Comparison of ENCODE assay signal across 8 cellular contexts in genomic region chr11:47766363-47767227, GRCh38. TPM values are rescaled to one million over a fixed set of nuclear protein-coding genes. Genes with fewer than 3 reads are reported as not detected.
DNase-seq lines count a peak whose midpoint lies in the region; ATAC-seq and TF ChIP-seq lines count a peak whose summit lies in the region.

No MANE protein-coding gene starts in this region.

- in situ Hi-C loops in G401 (cut with HindIII; ENCODE audit: low sequenced_read_pairs) (no loop called here), gastrocnemius medialis (cut with MboI; ENCODE audit: low sequenced_read_pairs in 4 of 4) (loop anchor here in 1 of 4 donors (25.0 kb wide), 1 partner anchor 129 kb away; the partner anchor contains the start of gene MTCH2)

- H3K36me3 ChIP-seq in iPS DF 6.9 (ENCODE audit: control insufficient read depth, insufficient read depth, low read length): peaks cover 10% of the 10 kb centered on the region; the same call in 1 of the 2 replicates
- peaks cover 0 to 31% of the 10 kb centered on the region in 2 donors for H3K36me3 ChIP-seq in gastrocnemius medialis

- H3K27me3 ChIP-seq in iPS DF 6.9 (ENCODE audit: control insufficient read depth, insufficient read depth, low read length) (no peaks in the 10 kb centered on the region), gastrocnemius medialis (no peaks in the 10 kb centered on the region)

- no CpG with 5 or more reads among the region's 73 CpGs for WGBS in iPS DF 6.9 (ENCODE audit: insufficient coverage, insufficient read length)

- TF ChIP-seq CTCF in gastrocnemius medialis (IDR thresholded peaks at IDR 0.05 in 4 of 5, conservative IDR thresholded peaks at IDR 0.05 in 1 of 5): peak in 1 of 5 experiments; percentile 8

- H3K27ac ChIP-seq in iPS DF 6.9 (ENCODE audit: low read length): no peak overlapping the region
- peak overlapping the region; percentile 90 to 98 (median 96) for H3K27ac ChIP-seq in gastrocnemius medialis

- H3K4me3 ChIP-seq in iPS DF 6.9 (ENCODE audit: low read length): peak overlapping the region; percentile 95
- peak overlapping the region; percentile 70 to 88 (median 75) for H3K4me3 ChIP-seq in gastrocnemius medialis

- intact Hi-C loops in gastrocnemius medialis (cut with DNase I; ENCODE audit: low total_unique reads): loop anchor here (1.0 to 10.0 kb wide), 4 partner anchors 82 to 582 kb away; partner anchors contain the start of genes KBTBD4, MTCH2, NDUFS3 and NUP160

- ATAC-seq in GM21529 (IDR thresholded peaks at IDR 0.05; ENCODE audit: unreplicated experiment) (peak; percentile 39), gastrocnemius medialis (peak; percentile 52 to 57), GM18870 (IDR thresholded peaks at IDR 0.05; ENCODE audit: unreplicated experiment) (no peak)

- TF ChIP-seq EP300 in Ishikawa (IDR thresholded peaks at IDR 0.05; ENCODE audit: borderline replicate concordance): no peak

- no peaks in the 10 kb centered on the region for H3K9me3 ChIP-seq in iPS DF 6.9 (ENCODE audit: control insufficient read depth, insufficient read depth, low read length)
- no peaks in the 10 kb centered on the region for H3K9me3 ChIP-seq in gastrocnemius medialis

- TF ChIP-seq RAD21 in Ishikawa (IDR thresholded peaks at IDR 0.05; ENCODE audit: low read depth): no peak

- DNase-seq in G401 (ENCODE audit: low spot score) (peak; percentile 54), T1000 (lab: John Stamatoyannopoulos, UW) (peak; percentile 6), astrocyte of the hippocampus (ENCODE audit: low read depth, low spot score) (peak; percentile 75), iPS DF 6.9 (ENCODE audit: low read depth, low spot score) (no peak), gastrocnemius medialis (peak; percentile 64 to 72)

- no peak for TF ChIP-seq POLR2A in gastrocnemius medialis (IDR thresholded peaks at IDR 0.05)

- H3K4me1 ChIP-seq in iPS DF 6.9 (ENCODE audit: control insufficient read depth, insufficient read depth, low read length) (0 out of 2 replicates have a peak, but pooled peaks cover 1% of the 10 kb centered on the region), gastrocnemius medialis (peaks cover 19 to 22% of the 10 kb centered on the region in 2 donors)

TF ChIP-seq in Ishikawa, 13 proteins besides CTCF, POLR2A, EP300 and RAD21:
- TF ChIP-seq REST (IDR thresholded peaks at IDR 0.05; ENCODE audit: low read depth): no peak
- TF ChIP-seq MAX (IDR thresholded peaks at IDR 0.05): peak; percentile 72
- no peak for TF ChIP-seq TEAD4 (IDR thresholded peaks at IDR 0.05)
- TF ChIP-seq CEBPB (IDR thresholded peaks at IDR 0.05): no peak

RNA-seq across cellular contexts. Expression of gene FNBP4, which starts 0.5 kb away (rescaled TPM):
- 57.4 and 126 TPM in 2 replicates for total RNA-seq in G401 (2014; rRNA removed; shearing (Covaris generic))
- 100 to 1,000 TPM in 1 of 4 donors, 10 to 100 TPM in 3; 24.7 to 108 (median 35.2) TPM for total RNA-seq in gastrocnemius medialis

RNA-seq across cellular contexts. Expression of gene AGBL2, which starts 51.4 kb away (rescaled TPM):
- not detected in 2 replicates for total RNA-seq in G401 (2014; rRNA removed; shearing (Covaris generic))
- total RNA-seq in gastrocnemius medialis: not detected
